In the genomic region with DNA sequence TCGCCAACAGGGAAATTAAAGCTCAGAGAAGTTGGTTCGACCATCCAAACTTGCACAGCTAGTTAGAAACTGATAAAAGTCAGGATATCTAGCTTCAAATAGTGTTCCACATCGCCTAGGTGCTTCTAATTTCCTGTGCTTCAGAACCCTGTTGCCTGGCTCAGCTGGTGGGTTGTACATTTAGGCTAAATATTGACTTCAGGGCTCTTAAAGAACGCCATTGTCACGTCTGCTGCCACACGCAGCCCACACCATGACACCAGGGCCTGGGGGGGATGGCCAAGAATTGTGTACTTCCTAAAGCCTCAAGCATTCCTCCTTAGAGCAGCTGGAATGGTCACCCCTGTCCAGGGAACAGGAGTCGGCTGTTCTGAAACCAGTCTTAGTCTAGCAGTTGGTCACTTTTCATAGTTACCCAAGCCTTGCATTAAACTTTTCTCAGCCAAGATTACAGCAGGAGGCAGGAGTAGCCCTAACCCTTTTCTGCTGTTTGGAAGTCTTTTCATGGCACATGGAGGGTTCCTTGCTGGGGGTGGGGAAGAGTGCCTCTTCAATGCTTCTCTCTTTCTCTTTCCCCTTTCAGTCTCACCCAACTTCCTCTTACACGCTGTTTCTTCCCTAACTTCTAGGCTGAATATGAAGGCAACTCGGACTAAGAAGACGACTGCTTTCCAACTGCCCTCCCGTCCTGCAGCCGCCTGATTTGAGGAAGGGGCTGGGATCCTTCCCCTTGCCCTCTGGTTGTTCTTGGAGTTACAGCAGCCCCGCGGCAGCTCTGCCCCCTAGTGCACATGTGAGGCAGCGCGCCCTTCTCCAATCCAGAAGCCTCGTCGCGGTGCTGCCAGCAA, we compare ENCODE assay signal across 8 cellular contexts. TPM values are rescaled to one million over a fixed set of nuclear protein-coding genes. Genes with fewer than 3 reads are reported as not detected.
DNase-seq lines count a peak whose midpoint lies in the region; ATAC-seq and TF ChIP-seq lines count a peak whose summit lies in the region.

No MANE protein-coding gene starts in this region.

- no TSS peak for BruUV-seq in OCI-LY7 (replicated peaks; lab: Mats Ljungman, UMichigan)

- ATAC-seq in HG03097 (IDR thresholded peaks at IDR 0.05; ENCODE audit: low FRiP score, unreplicated experiment) (peak; percentile 34), GM21786 (IDR thresholded peaks at IDR 0.05; ENCODE audit: unreplicated experiment) (no peak)
- peak; percentile 34 to 42 for ATAC-seq in activated T-cell treated with anti-CD3 and anti-CD28 coated beads, Interleukin-2, amount 50 U/mL, for 4 hours
- peak; percentile 39 for ATAC-seq in stimulated activated memory B cell treated with anti-CD40 and anti-IgM and Interleukin-4, amounts not matched to agents 10 μg/mL and 1 μg/mL and 100 μg/mL, for 72 hours

- H3K27me3 Mint-ChIP-seq in CD8-positive, alpha-beta memory T cell: no peaks in the 10 kb centered on the region
- H3K27me3 Mint-ChIP-seq in activated T-cell treated with anti-CD3 and anti-CD28 coated beads, Interleukin-2, amount 50 U/mL, for 4 hours (ENCODE audit: low read depth): no peaks in the 10 kb centered on the region
- no peaks in the 10 kb centered on the region for H3K27me3 Mint-ChIP-seq in stimulated activated memory B cell treated with anti-CD40 and anti-IgM and Interleukin-4, amounts not matched to agents 10 μg/mL and 1 μg/mL and 100 μg/mL, for 72 hours

- no peaks in the 10 kb centered on the region for H3K36me3 Mint-ChIP-seq in CD8-positive, alpha-beta memory T cell
- no peaks in the 10 kb centered on the region for H3K36me3 Mint-ChIP-seq in activated T-cell treated with anti-CD3 and anti-CD28 coated beads, Interleukin-2, amount 50 U/mL, for 4 hours (ENCODE audit: insufficient read depth)
- H3K36me3 Mint-ChIP-seq in stimulated activated memory B cell treated with anti-CD40 and anti-IgM and Interleukin-4, amounts not matched to agents 10 μg/mL and 1 μg/mL and 100 μg/mL, for 72 hours: no peaks in the 10 kb centered on the region

- peak overlapping the region; percentile 75 for H3K4me3 ChIP-seq in CD8-positive, alpha-beta memory T cell (ENCODE audit: low read length)
- H3K4me3 ChIP-seq in OCI-LY7 (ENCODE audit: low read depth, low read length, poor library complexity, severe bottlenecking): peak overlapping the region; percentile 74
- H3K4me3 ChIP-seq in esophagus (ENCODE audit: low read depth in 1 of 2, low read length in 2 of 2): peak overlapping the region; percentile 16 to 56
- H3K4me3 ChIP-seq in mucosa of rectum (ENCODE audit: low read length in 2 of 2): peak overlapping the region; percentile 68 to 87

- no peaks in the 10 kb centered on the region for H3K9me3 ChIP-seq in CD8-positive, alpha-beta memory T cell (ENCODE audit: low read length)
- H3K9me3 ChIP-seq in OCI-LY7 (ENCODE audit: low read length) (no peaks in the 10 kb centered on the region), esophagus (ENCODE audit: control insufficient read depth in 2 of 2, insufficient read depth in 1 of 2, low read depth in 1 of 2, low read length in 1 of 2) (no peaks in the 10 kb centered on the region), mucosa of rectum (ENCODE audit: control insufficient read depth in 2 of 2, low read length in 2 of 2) (no peaks in the 10 kb centered on the region)

- H3K9me2 ChIP-seq in OCI-LY7 (ENCODE audit: insufficient read depth, low read length): no peaks in the 10 kb centered on the region

- H3K27me3 ChIP-seq in CD8-positive, alpha-beta memory T cell (ENCODE audit: insufficient read depth, low read length, poor library complexity, severe bottlenecking): no peaks in the 10 kb centered on the region
- no peaks in the 10 kb centered on the region for H3K27me3 ChIP-seq in esophagus (ENCODE audit: control insufficient read depth in 1 of 2, insufficient read depth in 2 of 2, low read length in 2 of 2)
- no peaks in the 10 kb centered on the region for H3K27me3 ChIP-seq in mucosa of rectum (ENCODE audit: control insufficient read depth in 2 of 2, insufficient read depth in 2 of 2, low read length in 2 of 2)

- 3 to 5% methylated on average over 19 of the region's 19 CpGs for WGBS in esophagus, 2 donors

- no peaks in the 10 kb centered on the region for H3K9me3 Mint-ChIP-seq in CD8-positive, alpha-beta memory T cell
- no peaks in the 10 kb centered on the region for H3K9me3 Mint-ChIP-seq in activated T-cell treated with anti-CD3 and anti-CD28 coated beads, Interleukin-2, amount 50 U/mL, for 4 hours
- no peaks in the 10 kb centered on the region for H3K9me3 Mint-ChIP-seq in stimulated activated memory B cell treated with anti-CD40 and anti-IgM and Interleukin-4, amounts not matched to agents 10 μg/mL and 1 μg/mL and 100 μg/mL, for 72 hours

- POLR2A ChIA-PET in CD8-positive, alpha-beta memory T cell (lab: Charles Lee): interaction anchor here (1.0 to 2.6 kb wide), 5 partner anchors 14 to 121 kb away, joined by 4 to 13 read pairs (median 6); no protein-coding TSS in a partner anchor
- POLR2A ChIA-PET in OCI-LY7 (lab: Charles Lee): interaction anchor here (0.6 to 1.5 kb wide), 6 partner anchors 47 to 230 kb away, joined by 3 to 6 read pairs (median 3); no protein-coding TSS in a partner anchor

- intact Hi-C loops in OCI-LY7 (cut with micrococcal nuclease; ENCODE audit: unreplicated experiment): loop anchor here (1.0 to 2.0 kb wide), 6 partner anchors 65 to 168 kb away; a partner anchor contains a TSS

- TF ChIP-seq CTCF in OCI-LY7 (conservative IDR thresholded peaks at IDR 0.05; ENCODE audit: low read length): peak; percentile 100

- peak overlapping the region; percentile 91 for H2AFZ ChIP-seq in OCI-LY7 (ENCODE audit: low read length)

- peak overlapping the region; percentile 80 to 96 (median 91) for H3K4me3 Mint-ChIP-seq in CD8-positive, alpha-beta memory T cell
- peak overlapping the region; percentile 82 for H3K4me3 Mint-ChIP-seq in activated T-cell treated with anti-CD3 and anti-CD28 coated beads, Interleukin-2, amount 50 U/mL, for 4 hours
- peak overlapping the region; percentile 92 for H3K4me3 Mint-ChIP-seq in stimulated activated memory B cell treated with anti-CD40 and anti-IgM and Interleukin-4, amounts not matched to agents 10 μg/mL and 1 μg/mL and 100 μg/mL, for 72 hours

- H3K9ac ChIP-seq in mucosa of rectum (ENCODE audit: low read depth in 1 of 2, low read length in 2 of 2): peak overlapping the region; percentile 89 to 96

- no peaks in the 10 kb centered on the region for H3K79me2 ChIP-seq in OCI-LY7 (ENCODE audit: insufficient read depth, low read depth, low read length)

- peak; percentile 63 to 83 (median 68) for DNase-seq in CD8-positive, alpha-beta memory T cell
- peak; percentile 80 for DNase-seq in OCI-LY7 (ENCODE audit: low spot score)
- DNase-seq in activated T-cell treated with anti-CD3 and anti-CD28 coated beads, Interleukin-2, amount 50 U/mL, for 4 hours: peak; percentile 76

- peaks cover 25% of the 10 kb centered on the region for H3K4me1 ChIP-seq in CD8-positive, alpha-beta memory T cell (ENCODE audit: insufficient read depth, low read length)
- H3K4me1 ChIP-seq in OCI-LY7 (ENCODE audit: insufficient read depth, low read length, poor library complexity, severe bottlenecking): peaks cover 21% of the 10 kb centered on the region
- H3K4me1 ChIP-seq in esophagus (ENCODE audit: control insufficient read depth in 2 of 2, insufficient read depth in 2 of 2, low read length in 1 of 2): peaks cover 3 to 5% of the 10 kb centered on the region in 2 donors
- H3K4me1 ChIP-seq in mucosa of rectum (ENCODE audit: control insufficient read depth in 2 of 2, insufficient read depth in 2 of 2, low read length in 2 of 2): peaks cover 26 to 32% of the 10 kb centered on the region in 2 donors

- peak overlapping the region; percentile 85 to 100 (median 94) for H3K27ac Mint-ChIP-seq in CD8-positive, alpha-beta memory T cell
- peak overlapping the region; percentile 53 for H3K27ac Mint-ChIP-seq in stimulated activated memory B cell treated with anti-CD40 and anti-IgM and Interleukin-4, amounts not matched to agents 10 μg/mL and 1 μg/mL and 100 μg/mL, for 72 hours

- H3K36me3 ChIP-seq in CD8-positive, alpha-beta memory T cell (ENCODE audit: insufficient read depth, low read length): no peaks in the 10 kb centered on the region
- H3K36me3 ChIP-seq in OCI-LY7 (ENCODE audit: insufficient read depth, low read length): no peaks in the 10 kb centered on the region
- no peaks in the 10 kb centered on the region for H3K36me3 ChIP-seq in esophagus (ENCODE audit: control insufficient read depth in 2 of 2, insufficient read depth in 2 of 2, low read length in 1 of 2)
- H3K36me3 ChIP-seq in mucosa of rectum (ENCODE audit: control insufficient read depth in 2 of 2, insufficient read depth in 2 of 2, low read length in 2 of 2): no peaks in the 10 kb centered on the region

- no peaks in the 10 kb centered on the region for H4K20me1 ChIP-seq in OCI-LY7 (ENCODE audit: insufficient read depth, low read length)

- CTCF ChIA-PET in CD8-positive, alpha-beta memory T cell (lab: Charles Lee): interaction anchor here (0.8 to 6.1 kb wide), 24 partner anchors 9 to 171 kb away, joined by 3 to 72 read pairs (median 8); a partner anchor contains a TSS
- CTCF ChIA-PET in OCI-LY7 (lab: Charles Lee; ENCODE audit: unreplicated experiment): interaction anchor here (0.6 to 1.3 kb wide), 5 partner anchors 10 to 164 kb away, joined by 3 to 20 read pairs (median 3); no protein-coding TSS in a partner anchor

- peak overlapping the region; percentile 98 for H3K27ac ChIP-seq in CD8-positive, alpha-beta memory T cell (ENCODE audit: low read depth, low read length)
- peak overlapping the region; percentile 19 for H3K27ac ChIP-seq in OCI-LY7 (ENCODE audit: low read depth, low read length, poor library complexity, severe bottlenecking)
- peak overlapping the region; percentile 90 to 95 for H3K27ac ChIP-seq in esophagus (ENCODE audit: low read depth in 2 of 2, low read length in 1 of 2)
- H3K27ac ChIP-seq in mucosa of rectum (ENCODE audit: low read depth in 2 of 2, low read length in 2 of 2): peak overlapping the region; percentile 88 to 95

- peaks cover 22 to 26% (median 22%) of the 10 kb centered on the region in 3 donors for H3K4me1 Mint-ChIP-seq in CD8-positive, alpha-beta memory T cell
- peaks cover 17% of the 10 kb centered on the region for H3K4me1 Mint-ChIP-seq in activated T-cell treated with anti-CD3 and anti-CD28 coated beads, Interleukin-2, amount 50 U/mL, for 4 hours (ENCODE audit: low read depth)
- H3K4me1 Mint-ChIP-seq in stimulated activated memory B cell treated with anti-CD40 and anti-IgM and Interleukin-4, amounts not matched to agents 10 μg/mL and 1 μg/mL and 100 μg/mL, for 72 hours: peaks cover 10% of the 10 kb centered on the region

- peak overlapping the region; percentile 72 for H3K4me2 ChIP-seq in OCI-LY7 (ENCODE audit: low read length)

RNA-seq across cellular contexts. Expression of a gene that starts 17.1 kb away (rescaled TPM):
- total RNA-seq in CD8-positive, alpha-beta memory T cell: 10 to 100 TPM; 15.2 to 16.8 TPM
- 768 TPM for polyA plus RNA-seq in CD8-positive, alpha-beta memory T cell
- 12.4 and 16.9 TPM in 2 replicates for total RNA-seq in OCI-LY7 (2014; rRNA removed; shearing (Covaris generic))
- 3.3 and 4.6 TPM in 2 replicates for total RNA-seq in OCI-LY7 (2022)
- total RNA-seq in activated T-cell treated with anti-CD3 and anti-CD28 coated beads, Interleukin-2, amount 50 U/mL, for 4 hours: 10 to 100 TPM; 16.8 to 19.5 (median 18.1) TPM
- 100 to 1,000 TPM in 1 of 2 donors, 10 to 100 TPM in 1; 99.5 to 102 TPM for polyA plus RNA-seq in esophagus

Comparison
In these comparisons a context has a peak if more than half of its experiments do, and no peak if none do; other contexts are left out.
1. H3K27ac ChIP-seq: peak in every context shown above with its lines; median percentile 98 in CD8-positive, alpha-beta memory T cell; 92 in esophagus; 92 in mucosa of rectum; 19 in OCI-LY7.